Comparison of ENCODE assay signal across 1 cellular context in the genomic region with DNA sequence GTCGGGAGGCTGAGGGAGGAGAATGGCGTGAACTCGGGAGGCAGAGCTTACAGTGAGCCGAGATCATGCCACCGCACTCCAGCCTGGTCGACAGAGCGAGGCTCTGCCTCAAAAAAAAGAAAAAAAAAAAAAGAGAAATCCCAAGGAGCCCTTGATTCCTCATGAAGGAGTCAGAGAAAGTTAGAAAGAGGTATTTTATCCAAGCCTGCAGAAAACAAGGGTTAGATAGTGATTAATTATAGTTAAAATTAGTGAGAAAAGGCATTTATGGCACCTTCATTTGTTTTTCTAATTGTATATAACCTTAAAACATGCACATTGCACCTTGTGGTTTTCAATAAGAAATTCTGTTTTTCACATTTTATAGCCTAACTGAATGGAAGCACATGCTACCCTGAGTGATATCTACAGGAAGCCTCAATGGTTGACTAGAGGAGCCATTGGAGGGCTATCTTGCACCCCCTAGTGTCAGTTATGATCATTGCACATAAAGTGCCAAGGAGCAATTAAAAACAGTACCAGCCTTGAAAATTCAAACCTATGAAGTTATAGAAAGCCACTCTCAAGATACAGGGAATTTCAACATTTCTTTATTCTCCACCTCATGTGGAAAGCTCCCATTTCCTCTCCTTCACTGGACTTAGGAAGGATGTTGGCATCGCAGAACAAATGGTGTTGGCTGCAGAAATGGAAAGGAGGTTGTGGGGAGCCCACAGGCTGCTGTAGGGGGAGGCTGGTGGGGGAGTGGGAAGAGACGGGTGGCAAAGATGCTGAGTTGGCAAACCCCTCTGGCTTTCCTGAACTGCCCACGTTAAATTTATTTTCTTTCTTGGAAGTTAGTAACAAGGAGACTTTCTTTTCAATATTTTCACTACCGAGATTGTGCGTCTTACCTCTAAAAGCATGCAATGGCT.
TF ChIP-seq lines count a peak whose summit lies in the region.

No MANE protein-coding gene starts in this region.

TF ChIP-seq in GM12878, 131 proteins besides CTCF, POLR2A, EP300 and RAD21 (continued from another document):
- TF ChIP-seq, protein P1, sequence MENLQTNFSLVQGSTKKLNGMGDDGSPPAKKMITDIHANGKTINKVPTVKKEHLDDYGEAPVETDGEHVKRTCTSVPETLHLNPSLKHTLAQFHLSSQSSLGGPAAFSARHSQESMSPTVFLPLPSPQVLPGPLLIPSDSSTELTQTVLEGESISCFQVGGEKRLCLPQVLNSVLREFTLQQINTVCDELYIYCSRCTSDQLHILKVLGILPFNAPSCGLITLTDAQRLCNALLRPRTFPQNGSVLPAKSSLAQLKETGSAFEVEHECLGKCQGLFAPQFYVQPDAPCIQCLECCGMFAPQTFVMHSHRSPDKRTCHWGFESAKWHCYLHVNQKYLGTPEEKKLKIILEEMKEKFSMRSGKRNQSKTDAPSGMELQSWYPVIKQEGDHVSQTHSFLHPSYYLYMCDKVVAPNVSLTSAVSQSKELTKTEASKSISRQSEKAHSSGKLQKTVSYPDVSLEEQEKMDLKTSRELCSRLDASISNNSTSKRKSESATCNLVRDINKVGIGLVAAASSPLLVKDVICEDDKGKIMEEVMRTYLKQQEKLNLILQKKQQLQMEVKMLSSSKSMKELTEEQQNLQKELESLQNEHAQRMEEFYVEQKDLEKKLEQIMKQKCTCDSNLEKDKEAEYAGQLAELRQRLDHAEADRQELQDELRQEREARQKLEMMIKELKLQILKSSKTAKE (IDR thresholded peaks at IDR 0.05; ENCODE audit: low read depth, poor library complexity, severe bottlenecking) = no peak
- no peak for TF ChIP-seq NR2C2 (IDR thresholded peaks at IDR 0.05; ENCODE audit: borderline replicate concordance, control insufficient read depth, insufficient read length, low read depth)
- TF ChIP-seq SMC3 (IDR thresholded peaks at IDR 0.05; ENCODE audit: borderline replicate concordance, low read length) = peak; percentile 62; the same call in 1 of the 2 replicates
- no peak for TF ChIP-seq NR2C1 (IDR thresholded peaks at IDR 0.05)
